ENCODE assay signal across 21 cellular contexts in genomic region chr2:203826704-203827103, GRCh38. TPM values are rescaled to one million over a fixed set of nuclear protein-coding genes. Genes with fewer than 3 reads are reported as not detected.
DNase-seq lines count a peak whose midpoint lies in the region; ATAC-seq, FAIRE-seq and TF ChIP-seq lines count a peak whose summit lies in the region.
"Had no signal": no experiment of that assay in that cellular context is flagged by ENCODE, and none has a peak within 500 bp of the region (broad histone marks: within the 10 kb centered on the region; RNA-seq: fewer than 3 reads in every experiment).

No MANE protein-coding gene starts in this region.

- no peak overlapping the region for H2BK20ac ChIP-seq in IMR-90 (ENCODE audit: low read depth, low read length)

- no peaks in the 10 kb centered on the region for H3K79me1 ChIP-seq in IMR-90 (ENCODE audit: low read depth in 1 of 2, low read length in 2 of 2)

- H3K4me1 ChIP-seq in A549: no peaks in the 10 kb centered on the region
- no peaks in the 10 kb centered on the region for H3K4me1 ChIP-seq in IMR-90 (ENCODE audit: control insufficient read depth, insufficient read depth, low read length)
- H3K4me1 ChIP-seq: BE2C, Caco-2 had no signal

- H3K9ac ChIP-seq in IMR-90 (ENCODE audit: low read depth, low read length): no peak overlapping the region

- H4K5ac ChIP-seq in IMR-90 (ENCODE audit: low read depth, low read length): no peak overlapping the region

- in situ Hi-C loops in IMR-90 (cut with MboI; ENCODE audit: low sequenced_read_pairs): no loop called here

- H3K9me3 ChIP-seq in A549 (no peaks in the 10 kb centered on the region), IMR-90 (ENCODE audit: control insufficient read depth, insufficient read depth, low read length) (no peaks in the 10 kb centered on the region)
- H3K9me3 ChIP-seq: BE2C, Caco-2 had no signal

- H3K4me2 ChIP-seq in A549 (no peak overlapping the region), IMR-90 (ENCODE audit: low read depth, low read length) (no peak overlapping the region)
- H3K4me2 ChIP-seq: GM23338 had no signal

- no peak overlapping the region for H2BK5ac ChIP-seq in IMR-90 (ENCODE audit: low read depth, low read length, poor library complexity, severe bottlenecking)

- POLR2A ChIA-PET in A549 (lab: Yijun Ruan, JAX) (no interaction called here), IMR-90 (lab: Charles Lee; ENCODE audit: unreplicated experiment) (no interaction called here)

- H3K56ac ChIP-seq in IMR-90 (ENCODE audit: extremely low read depth, insufficient read depth, low read length): no peak overlapping the region

- H2AK9ac ChIP-seq in IMR-90 (replicated peaks; ENCODE audit: low read depth, low read length, poor library complexity): no peak overlapping the region

- no peaks in the 10 kb centered on the region for H3K9me1 ChIP-seq in IMR-90 (ENCODE audit: insufficient read depth, low read length)

- TF ChIP-seq CTCF in A549 (IDR thresholded peaks at IDR 0.05) (no peak), IMR-90 (conservative IDR thresholded peaks at IDR 0.05; ENCODE audit: low read depth, low read length) (no peak)

- BruUV-seq in IMR-90 (replicated peaks; lab: Mats Ljungman, UMichigan): no TSS peak

- H3K27me3 ChIP-seq in IMR-90 (ENCODE audit: control insufficient read depth, insufficient read depth, low read length): peaks cover 27% of the 10 kb centered on the region
- H3K27me3 ChIP-seq: BE2C had no signal

- intact Hi-C loops in IMR-90 (cut with micrococcal nuclease): no loop called here

- CTCF ChIA-PET in A549 (lab: Yijun Ruan, JAX) (interaction anchor here (1.8 kb wide), 1 partner anchor 11 kb away, joined by 4 read pairs; no protein-coding TSS in a partner anchor), IMR-90 (lab: Yijun Ruan, JAX) (no interaction called here)

- TF ChIP-seq RAD21 in A549 (conservative IDR thresholded peaks at IDR 0.05 in 1 of 2, IDR thresholded peaks at IDR 0.05 in 1 of 2) (no peak), IMR-90 (IDR thresholded peaks at IDR 0.05; ENCODE audit: low read length) (no peak)

- no peak overlapping the region for H4K91ac ChIP-seq in IMR-90 (ENCODE audit: insufficient read depth, low read depth, low read length)

- TF ChIP-seq POLR2A in A549 (IDR thresholded peaks at IDR 0.05; ENCODE audit: low read length) (no peak), IMR-90 (IDR thresholded peaks at IDR 0.05; ENCODE audit: low read depth, low read length) (no peak)

- DNase-seq in A549 (ENCODE audit: low read depth in 1 of 2, low spot score in 1 of 2) (no peak), IMR-90 (no peak), amniotic epithelial cell (ENCODE audit: low read depth) (peak; percentile 10), glomerular visceral epithelial cell (ENCODE audit: extremely low spot score) (peak; percentile 27), nucleus accumbens (lab: John Stamatoyannopoulos, UW) (no peak)
- DNase-seq: ACHN; BE2C; C1 segment of cervical spinal cord; Caco-2; CD4-positive, alpha-beta T cell; H7; HFFc6 had no signal

- H3K18ac ChIP-seq in IMR-90 (ENCODE audit: low read depth, low read length): no peak overlapping the region

- H2AFZ ChIP-seq in IMR-90 (replicated peaks; ENCODE audit: low read length, poor library complexity): no peak overlapping the region
- H2AFZ ChIP-seq: GM23338 had no signal

- 90% methylated on average over 1 of the region's 1 CpG for WGBS in A549 (ENCODE audit: missing lambda C conversion rate)
- no CpG with 5 or more reads among the region's 1 CpG for WGBS in IMR-90 (ENCODE audit: extremely low coverage in 2 of 2, insufficient read length in 1 of 2), 2 experiments

- H3K14ac ChIP-seq in IMR-90 (replicated peaks; ENCODE audit: low read depth, low read length): no peak overlapping the region

- no peak for TF ChIP-seq EP300 in A549 (IDR thresholded peaks at IDR 0.05)

- no peak overlapping the region for H4K8ac ChIP-seq in IMR-90 (ENCODE audit: low read depth in 2 of 2, low read length in 2 of 2)

- ATAC-seq in A549: no peak
- ATAC-seq in IMR-90 (ENCODE audit: low read depth): no peak
- no peak for ATAC-seq in GM21423 (IDR thresholded peaks at IDR 0.05; ENCODE audit: unreplicated experiment)
- ATAC-seq in GM19455 (IDR thresholded peaks at IDR 0.05; ENCODE audit: unreplicated experiment): no peak
- ATAC-seq: GM23338, HCT116 had no signal

- no peaks in the 10 kb centered on the region for H3K36me3 ChIP-seq in IMR-90 (ENCODE audit: control insufficient read depth, insufficient read depth, low read length)
- H3K36me3 ChIP-seq: BE2C had no signal

- no peak overlapping the region for H2BK15ac ChIP-seq in IMR-90 (ENCODE audit: low read depth, low read length)

- H3K4me3 ChIP-seq in A549: no peak overlapping the region
- no peak overlapping the region for H3K4me3 ChIP-seq in IMR-90 (ENCODE audit: insufficient read depth, low read depth, low read length)
- H3K4me3 ChIP-seq: GM23338 had no signal

- H2BK120ac ChIP-seq in IMR-90 (ENCODE audit: low read depth, low read length): no peak overlapping the region

- dilution Hi-C loops in IMR-90 (cut with HindIII; ENCODE audit: low sequenced_read_pairs, unreplicated experiment): no loop called here

- no peak overlapping the region for H2AK5ac ChIP-seq in IMR-90 (ENCODE audit: low read depth, low read length)

- H3K27ac ChIP-seq in A549 (no peak overlapping the region), IMR-90 (ENCODE audit: insufficient read depth, low read length) (no peak overlapping the region)

- no peak for FAIRE-seq in A549 (lab: Jason Lieb, UNC)
- FAIRE-seq: D721Med, G401.6, GM12891, GM19239 had no signal

- no peak overlapping the region for H3K4ac ChIP-seq in IMR-90 (ENCODE audit: low read depth, low read length)

- H3K23ac ChIP-seq in IMR-90 (ENCODE audit: low read depth, low read length): no peak overlapping the region

- no peaks in the 10 kb centered on the region for H4K20me1 ChIP-seq in IMR-90 (ENCODE audit: insufficient read depth, low read length)

TF ChIP-seq in A549, 52 proteins besides CTCF, POLR2A, EP300 and RAD21:
- TF ChIP-seq MAFK (IDR thresholded peaks at IDR 0.05; ENCODE audit: partially characterized antibody): peak; percentile 94
- no peak for TF ChIP-seq NR3C1 (IDR thresholded peaks at IDR 0.05)

TF ChIP-seq in IMR-90, 13 proteins besides CTCF, POLR2A, EP300 and RAD21:
- TF ChIP-seq SMC3 (IDR thresholded peaks at IDR 0.05; ENCODE audit: low read depth, low read length): no peak
- peak; percentile 96 for TF ChIP-seq MAFK (IDR thresholded peaks at IDR 0.05; ENCODE audit: low read depth, low read length)
- no peak for TF ChIP-seq BHLHE40 (IDR thresholded peaks at IDR 0.05; ENCODE audit: low read depth, low read length)

RNA-seq across cellular contexts. Expression of gene CTLA4, which starts 40.9 kb away (rescaled TPM):
- polyA plus RNA-seq in A549 (2011; rRNA removed): not detected in 2 replicates
- not detected in 2 replicates for polyA plus RNA-seq in A549 (2012; cell fraction: cytosol; rRNA removed)
- not detected in 2 replicates for polyA plus RNA-seq in A549 (2012; cell fraction: nucleus; rRNA removed)
- not detected in 3 replicates for polyA plus RNA-seq in A549 (2017; fragmentation: RNase III; extraction: RNeasy Plus Mini Kit Qiagen cat#74134 plus additional on column Dnase treatment)
- not detected in 2 replicates for polyA minus RNA-seq in A549 (2011; rRNA and poly(A)+ RNA removed)
- total RNA-seq in IMR-90 (2012; rRNA removed): not detected in 2 replicates
- not detected in 2 replicates for polyA plus RNA-seq in IMR-90 (2012; rRNA removed)
- polyA plus RNA-seq in IMR-90 (2012; cell fraction: cytosol; rRNA removed): not detected in 2 replicates
- 0.17 TPM in 1 of 2 replicates, not detected in the other for polyA plus RNA-seq in IMR-90 (2012; cell fraction: nucleus; rRNA removed; ENCODE audit: low replicate concordance)
- total RNA-seq: A172, GM23338, H7, HFFc6 had no signal
- polyA plus RNA-seq: GM23338 had no signal

Comparison
In these comparisons a context has a peak if more than half of its experiments do, and no peak if none do; other contexts are left out.
1. DNase-seq: peak in amniotic epithelial cell (single experiment) and glomerular visceral epithelial cell (single experiment); none in A549 (0 of 2), IMR-90 (single experiment) and nucleus accumbens (0 of 56).